ENCODE assay signal across 27 cellular contexts in the genomic region with DNA sequence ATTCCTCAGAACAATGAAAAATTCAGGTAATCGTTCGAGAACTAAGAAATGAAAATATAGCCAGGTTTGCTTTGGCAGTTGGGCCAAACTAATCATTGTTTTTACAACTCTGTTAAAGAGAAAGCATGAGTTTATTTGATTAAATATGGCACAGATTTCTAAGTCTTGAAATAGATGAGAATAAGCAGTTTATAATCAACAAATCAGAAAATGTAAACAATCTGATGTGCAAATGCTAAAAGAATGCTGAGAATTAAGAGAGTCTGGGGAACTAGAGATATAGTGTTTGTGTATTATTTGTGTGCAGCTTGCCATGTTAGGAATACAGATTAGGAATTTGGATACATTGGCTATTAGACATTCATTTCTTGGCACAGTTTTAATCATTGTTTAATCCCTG.
DNase-seq lines count a peak whose midpoint lies in the region; ATAC-seq, FAIRE-seq and TF ChIP-seq lines count a peak whose summit lies in the region.
"Had no signal": no experiment of that assay in that cellular context is flagged by ENCODE, and none has a peak within 500 bp of the region (broad histone marks: within the 10 kb centered on the region; RNA-seq: fewer than 3 reads in every experiment).

No MANE protein-coding gene starts in this region.

- H3K9me3 ChIP-seq in SJSA1 (replicated peaks) (peaks cover 3% of the 10 kb centered on the region; the same call in 1 of the 2 replicates), mesodermal cell (ENCODE audit: control insufficient read depth, low read length) (no peaks in the 10 kb centered on the region), colonic mucosa (no peaks in the 10 kb centered on the region)
- H3K9me3 ChIP-seq: body of pancreas, sigmoid colon had no signal

- H3K27me3 ChIP-seq in SJSA1 (replicated peaks): no peaks in the 10 kb centered on the region
- H3K27me3 ChIP-seq in colonic mucosa: no peaks in the 10 kb centered on the region
- H3K27me3 ChIP-seq: body of pancreas, neural progenitor cell, sigmoid colon had no signal

- DNase-seq in EL (peak; percentile 48), SJSA1 (ENCODE audit: low read depth in 1 of 2, low spot score in 2 of 2) (peak in 1 of 2 experiments; percentile 85), colonic mucosa (no peak), T-helper 2 cell (no peak)
- DNase-seq: activated CD4-positive, alpha-beta T cell treated with anti-CD3 and anti-CD28 coated beads, Interleukin-2, amount 50 U/mL, for 4 hours; activated CD8-positive, alpha-beta memory T cell treated with anti-CD3 and anti-CD28 coated beads, Interleukin-2, amount 50 U/mL, for 4 hours; body of pancreas; CD4-positive, CD25-positive, alpha-beta regulatory T cell; effector memory CD4-positive, alpha-beta T cell; glutamatergic neuron; kidney glomerular epithelial cell; NCI-H1048; NCI-H1694 treated with DMSO at 0.1 percent for 48 hours; NCI-H2171; NCI-H524 treated with DMSO at 0.1 percent for 48 hours; sigmoid colon; stimulated activated naive CD4-positive, alpha-beta T cell treated with Interleukin-2 at 50 U/mL for 16 hours had no signal

- peak; percentile 95 for FAIRE-seq in endometrium (lab: Jason Lieb, UNC)

- H3K4me3 ChIP-seq in SJSA1: no peak overlapping the region
- H3K4me3 ChIP-seq in mesodermal cell (ENCODE audit: extremely low read depth, insufficient read depth, low read length, poor library complexity, severe bottlenecking): no peak overlapping the region
- H3K4me3 ChIP-seq in colonic mucosa: no peak overlapping the region
- H3K4me3 ChIP-seq: body of pancreas, lung, neural progenitor cell, sigmoid colon, SK-N-MC had no signal

- H3K4me1 ChIP-seq in SJSA1 (replicated peaks) (peaks cover 28% of the 10 kb centered on the region), mesodermal cell (ENCODE audit: control insufficient read depth, insufficient read depth, low read length, poor library complexity, severe bottlenecking) (peaks cover 3% of the 10 kb centered on the region), colonic mucosa (no peaks in the 10 kb centered on the region)
- H3K4me1 ChIP-seq: neural progenitor cell had no signal

- no peak for ATAC-seq in HG03521 (IDR thresholded peaks at IDR 0.05; ENCODE audit: unreplicated experiment)
- no peak for ATAC-seq in HG02884 (IDR thresholded peaks at IDR 0.05; ENCODE audit: unreplicated experiment)
- ATAC-seq: activated T-helper 17 cell treated with anti-CD3 and anti-CD28 coated beads, Interleukin-2, amount 50 U/mL, for 72 hours; body of pancreas; esophagus mucosa; WTC11 had no signal

- no peak for TF ChIP-seq CTCF in colonic mucosa (IDR thresholded peaks at IDR 0.05)

- 100% methylated on average over 2 of the region's 2 CpGs; no CpG with 5 or more reads in 1 of the 2 experiments for WGBS in mesodermal cell (ENCODE audit: insufficient coverage in 2 of 2), 2 experiments

- peak overlapping the region; percentile 76 for H3K27ac ChIP-seq in SJSA1
- peak overlapping the region; percentile 8 for H3K27ac ChIP-seq in mesodermal cell (ENCODE audit: low read depth, low read length, severe bottlenecking)
- no peak overlapping the region for H3K27ac ChIP-seq in colonic mucosa
- H3K27ac ChIP-seq: body of pancreas, neural progenitor cell, sigmoid colon, SK-N-MC had no signal

- H3K9ac ChIP-seq in colonic mucosa (ENCODE audit: low read depth in 2 of 2, low read length in 2 of 2): no peak overlapping the region
- H3K9ac ChIP-seq: neural progenitor cell had no signal

- intact Hi-C loops in colonic mucosa (cut with DNase I): no loop called here

- H3K36me3 ChIP-seq in SJSA1 (no peaks in the 10 kb centered on the region), mesodermal cell (ENCODE audit: control insufficient read depth, insufficient read depth, low read length) (peaks cover 10% of the 10 kb centered on the region), colonic mucosa (no peaks in the 10 kb centered on the region)
- H3K36me3 ChIP-seq: neural progenitor cell, sigmoid colon had no signal
